ENCODE assay signal across 21 cellular contexts in the genomic region with DNA sequence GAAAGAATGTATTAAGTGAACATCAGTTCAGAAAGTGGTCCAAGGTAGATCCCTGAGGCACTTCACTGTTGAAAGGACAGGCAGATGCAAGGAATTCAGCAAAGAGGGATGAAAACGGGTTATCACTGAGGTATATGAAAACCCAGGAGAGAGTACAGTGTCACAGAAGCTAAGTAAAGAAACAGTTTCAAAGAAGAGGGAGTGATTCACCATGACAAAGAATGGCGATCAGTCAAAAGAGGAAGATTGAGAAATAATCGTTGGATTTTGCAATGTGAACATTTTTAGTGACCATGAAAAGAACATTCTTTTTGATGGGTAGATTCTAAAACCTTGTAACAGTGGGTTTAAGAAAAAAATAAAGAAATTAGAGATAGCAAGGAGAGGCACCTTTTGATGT.
DNase-seq lines count a peak whose midpoint lies in the region; ATAC-seq and TF ChIP-seq lines count a peak whose summit lies in the region.
"Had no signal": no experiment of that assay in that cellular context is flagged by ENCODE, and none has a peak within 500 bp of the region (broad histone marks: within the 10 kb centered on the region; RNA-seq: fewer than 3 reads in every experiment).

No MANE protein-coding gene starts in this region.

- DNase-seq in Kasumi-1 (lab: John Stamatoyannopoulos, UW): peak; percentile 1 to 7
- peak; percentile 37 for DNase-seq in SKM-1 treated with dmso at 0.1 percent for 144 hours (lab: John Stamatoyannopoulos, UW; ENCODE audit: unreplicated experiment)
- peak; percentile 81 for DNase-seq in fibroblast of pulmonary artery (ENCODE audit: low read depth)
- no peak for DNase-seq in activated CD4-positive, CD25-positive, alpha-beta regulatory T cell treated with anti-CD3 and anti-CD28 coated beads, Interleukin-2, amount 50 U/mL, for 72 hours
- DNase-seq in type B pancreatic cell (ENCODE audit: extremely low spot score, unreplicated experiment): no peak
- DNase-seq: activated CD8-positive, alpha-beta T cell treated with anti-CD3 and anti-CD28 coated beads, Interleukin-2, amount 10 ng/mL, durations not matched to agents 7 days and 5 days; activated naive CD8-positive, alpha-beta T cell treated with anti-CD3 and anti-CD28 coated beads, Interleukin-2, amount 50 U/mL, for 24 hours; GDM1; immature natural killer cell; lower lobe of right lung; naive thymus-derived CD4-positive, alpha-beta T cell; NCI-H187 treated with DMSO at 0.1 percent for 48 hours; NCI-H510A treated with DMSO at 0.1 percent for 48 hours; stimulated activated naive CD4-positive, alpha-beta T cell; SW 1271; upper lobe of left lung had no signal

- peaks cover 41% of the 10 kb centered on the region for H3K36me3 ChIP-seq in ACC112 (ENCODE audit: insufficient read depth, low read length)
- H3K36me3 ChIP-seq: HAP-1 had no signal

- H3K36me3 Mint-ChIP-seq in type B pancreatic cell: no peaks in the 10 kb centered on the region

- H3K27me3 ChIP-seq in ACC112 (ENCODE audit: insufficient read depth, low read length): no peaks in the 10 kb centered on the region
- H3K27me3 ChIP-seq: upper lobe of left lung had no signal

- H3K27ac ChIP-seq in ACC112 (ENCODE audit: low read depth, low read length): peak overlapping the region; percentile 97
- H3K27ac ChIP-seq: lower lobe of right lung had no signal

- no peaks in the 10 kb centered on the region for H3K9me3 Mint-ChIP-seq in type B pancreatic cell
- H3K9me3 Mint-ChIP-seq: activated naive CD8-positive, alpha-beta T cell treated with anti-CD3 and anti-CD28 coated beads, Interleukin-2, amount 50 U/mL, for 24 hours; central memory CD8-positive, alpha-beta T cell; immature natural killer cell had no signal

- no peak overlapping the region for H3K27ac Mint-ChIP-seq in type B pancreatic cell
- H3K27ac Mint-ChIP-seq: activated CD8-positive, alpha-beta T cell treated with anti-CD3 and anti-CD28 coated beads, Interleukin-2, amount 10 ng/mL, durations not matched to agents 7 days and 5 days; activated naive CD8-positive, alpha-beta T cell treated with anti-CD3 and anti-CD28 coated beads, Interleukin-2, amount 50 U/mL, for 24 hours; immature natural killer cell; naive thymus-derived CD4-positive, alpha-beta T cell had no signal

- H3K27me3 Mint-ChIP-seq in type B pancreatic cell: no peaks in the 10 kb centered on the region
- H3K27me3 Mint-ChIP-seq: activated naive CD8-positive, alpha-beta T cell treated with anti-CD3 and anti-CD28 coated beads, Interleukin-2, amount 50 U/mL, for 24 hours; central memory CD8-positive, alpha-beta T cell; naive thymus-derived CD4-positive, alpha-beta T cell had no signal

- H3K4me1 ChIP-seq in ACC112 (ENCODE audit: control insufficient read depth, insufficient read depth, low read length, unreplicated experiment): peaks cover 43% of the 10 kb centered on the region

- peak overlapping the region; percentile 28; the same call in 1 of the 2 replicates for H3K4me3 ChIP-seq in ACC112 (ENCODE audit: low read depth, low read length)
- no peak overlapping the region for H3K4me3 ChIP-seq in fibroblast of pulmonary artery (replicated peaks; ENCODE audit: low read depth, low read length)
- H3K4me3 ChIP-seq: HAP-1, lower lobe of right lung, upper lobe of left lung had no signal

- TF ChIP-seq CTCF in fibroblast of pulmonary artery (IDR thresholded peaks at IDR 0.05; ENCODE audit: low read length, missing control alignments): no peak
- TF ChIP-seq CTCF in type B pancreatic cell (conservative IDR thresholded peaks at IDR 0.05): no peak

- H3K4me3 Mint-ChIP-seq in type B pancreatic cell: no peak overlapping the region
- H3K4me3 Mint-ChIP-seq: activated CD8-positive, alpha-beta T cell treated with anti-CD3 and anti-CD28 coated beads, Interleukin-2, amount 10 ng/mL, durations not matched to agents 7 days and 5 days; activated naive CD8-positive, alpha-beta T cell treated with anti-CD3 and anti-CD28 coated beads, Interleukin-2, amount 50 U/mL, for 24 hours; central memory CD8-positive, alpha-beta T cell; immature natural killer cell; naive thymus-derived CD4-positive, alpha-beta T cell had no signal

- H2AFZ ChIP-seq in ACC112 (ENCODE audit: low read length, unreplicated experiment): no peak overlapping the region

- no peaks in the 10 kb centered on the region for H3K79me2 ChIP-seq in ACC112 (ENCODE audit: control insufficient read depth, insufficient read depth, low read length, unreplicated experiment)

- ATAC-seq in HG02759 (IDR thresholded peaks at IDR 0.05; ENCODE audit: unreplicated experiment) (no peak), SK-N-SH treated with all-trans-retinoic acid at 6 μM for 48 hours (no peak)
- ATAC-seq: activated CD8-positive, alpha-beta T cell treated with anti-CD3 and anti-CD28 coated beads, Interleukin-2, amount 10 ng/mL, durations not matched to agents 7 days and 5 days; activated naive CD8-positive, alpha-beta T cell treated with anti-CD3 and anti-CD28 coated beads, Interleukin-2, amount 50 U/mL, for 24 hours; lower lobe of right lung; naive thymus-derived CD4-positive, alpha-beta T cell had no signal

- no peaks in the 10 kb centered on the region for H3K4me1 Mint-ChIP-seq in type B pancreatic cell (ENCODE audit: unreplicated experiment)
- H3K4me1 Mint-ChIP-seq: activated naive CD8-positive, alpha-beta T cell treated with anti-CD3 and anti-CD28 coated beads, Interleukin-2, amount 50 U/mL, for 24 hours; central memory CD8-positive, alpha-beta T cell; immature natural killer cell; naive thymus-derived CD4-positive, alpha-beta T cell had no signal

TF ChIP-seq in SK-N-SH treated with all-trans-retinoic acid at 6 μM for 48 hours, 23 proteins besides CTCF, POLR2A, EP300 and RAD21 (continues in another document):
- TF ChIP-seq ZC3H10 (CRISPR knock-in tag; IDR thresholded peaks at IDR 0.05) (no peak), RARB (CRISPR knock-in tag; IDR thresholded peaks at IDR 0.05) (no peak), GLIS3 (CRISPR knock-in tag; IDR thresholded peaks at IDR 0.05) (no peak), CSRNP3 (CRISPR knock-in tag; IDR thresholded peaks at IDR 0.05) (no peak), ZNF565 (CRISPR knock-in tag; conservative IDR thresholded peaks at IDR 0.05; ENCODE audit: low read depth) (no peak), SNAI2 (CRISPR knock-in tag; IDR thresholded peaks at IDR 0.05) (no peak), ZNF8 (CRISPR knock-in tag; IDR thresholded peaks at IDR 0.05) (no peak), ZNF70 (CRISPR knock-in tag; IDR thresholded peaks at IDR 0.05) (no peak), PATZ1 (CRISPR knock-in tag; IDR thresholded peaks at IDR 0.05; ENCODE audit: borderline replicate concordance) (no peak), ZFP3 (CRISPR knock-in tag; IDR thresholded peaks at IDR 0.05) (no peak), CSDC2 (CRISPR knock-in tag; IDR thresholded peaks at IDR 0.05) (no peak)
- TF ChIP-seq, protein P1, sequence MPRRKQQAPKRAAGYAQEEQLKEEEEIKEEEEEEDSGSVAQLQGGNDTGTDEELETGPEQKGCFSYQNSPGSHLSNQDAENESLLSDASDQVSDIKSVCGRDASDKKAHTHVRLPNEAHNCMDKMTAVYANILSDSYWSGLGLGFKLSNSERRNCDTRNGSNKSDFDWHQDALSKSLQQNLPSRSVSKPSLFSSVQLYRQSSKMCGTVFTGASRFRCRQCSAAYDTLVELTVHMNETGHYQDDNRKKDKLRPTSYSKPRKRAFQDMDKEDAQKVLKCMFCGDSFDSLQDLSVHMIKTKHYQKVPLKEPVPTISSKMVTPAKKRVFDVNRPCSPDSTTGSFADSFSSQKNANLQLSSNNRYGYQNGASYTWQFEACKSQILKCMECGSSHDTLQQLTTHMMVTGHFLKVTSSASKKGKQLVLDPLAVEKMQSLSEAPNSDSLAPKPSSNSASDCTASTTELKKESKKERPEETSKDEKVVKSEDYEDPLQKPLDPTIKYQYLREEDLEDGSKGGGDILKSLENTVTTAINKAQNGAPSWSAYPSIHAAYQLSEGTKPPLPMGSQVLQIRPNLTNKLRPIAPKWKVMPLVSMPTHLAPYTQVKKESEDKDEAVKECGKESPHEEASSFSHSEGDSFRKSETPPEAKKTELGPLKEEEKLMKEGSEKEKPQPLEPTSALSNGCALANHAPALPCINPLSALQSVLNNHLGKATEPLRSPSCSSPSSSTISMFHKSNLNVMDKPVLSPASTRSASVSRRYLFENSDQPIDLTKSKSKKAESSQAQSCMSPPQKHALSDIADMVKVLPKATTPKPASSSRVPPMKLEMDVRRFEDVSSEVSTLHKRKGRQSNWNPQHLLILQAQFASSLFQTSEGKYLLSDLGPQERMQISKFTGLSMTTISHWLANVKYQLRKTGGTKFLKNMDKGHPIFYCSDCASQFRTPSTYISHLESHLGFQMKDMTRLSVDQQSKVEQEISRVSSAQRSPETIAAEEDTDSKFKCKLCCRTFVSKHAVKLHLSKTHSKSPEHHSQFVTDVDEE (CRISPR knock-in tag; IDR thresholded peaks at IDR 0.05): no peak

Comparison
In these comparisons a context has a peak if more than half of its experiments do, and no peak if none do; other contexts are left out.
1. DNase-seq: peak in Kasumi-1 (2 of 2), SKM-1 treated with dmso at 0.1 percent for 144 hours (single experiment) and fibroblast of pulmonary artery (single experiment); none in activated CD4-positive, CD25-positive, alpha-beta regulatory T cell treated with anti-CD3 and anti-CD28 coated beads, Interleukin-2, amount 50 U/mL, for 72 hours (single experiment) and type B pancreatic cell (single experiment).